8 cellular contexts compared by ENCODE assay signal in the genomic region with DNA sequence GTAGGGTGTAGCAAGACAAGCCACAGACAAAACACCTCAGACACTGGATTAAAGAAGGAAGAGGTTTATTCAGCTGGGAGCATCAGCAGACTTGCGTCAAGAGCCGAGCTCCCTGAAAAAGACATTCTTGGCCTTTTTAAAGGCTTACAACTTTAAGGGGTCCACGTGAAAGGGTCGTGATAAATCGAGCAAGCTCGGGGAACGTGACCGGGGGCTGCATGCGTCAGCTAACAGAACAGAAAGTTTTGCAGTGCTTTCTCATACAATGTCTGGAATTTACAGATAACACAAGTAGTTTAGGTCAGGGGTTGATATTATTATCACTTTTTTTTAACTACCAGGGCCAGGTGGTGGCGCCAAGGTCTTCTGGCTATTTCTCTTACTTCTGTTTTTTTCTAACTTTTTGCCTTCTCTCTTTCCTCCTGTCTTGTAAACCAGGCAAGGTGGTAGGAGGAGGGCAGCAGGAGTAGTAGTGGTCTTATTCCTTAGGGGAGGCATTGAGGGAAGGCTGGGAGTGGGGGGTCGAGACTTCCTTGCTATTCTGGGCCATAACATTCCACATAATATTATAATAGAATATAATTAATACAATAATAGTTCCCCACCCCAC. TPM values are rescaled to one million over a fixed set of nuclear protein-coding genes. Genes with fewer than 3 reads are reported as not detected.
A peak's percentile ranks its signal among the peaks of the same experiment; 100 is the strongest.
DNase-seq lines count a peak whose midpoint lies in the region; ATAC-seq and TF ChIP-seq lines count a peak whose summit lies in the region.

No MANE protein-coding gene starts in this region.

- H3K9me3 ChIP-seq in IMR-90 (ENCODE audit: control insufficient read depth, insufficient read depth, low read length) (no peaks in the 10 kb centered on the region), liver (ENCODE audit: control insufficient read depth in 4 of 4, low read length in 3 of 4) (no peaks in the 10 kb centered on the region)

- dilution Hi-C loops in IMR-90 (cut with HindIII; ENCODE audit: low sequenced_read_pairs, unreplicated experiment) = no loop called here

- peak overlapping the region; percentile 58 for H3K9ac ChIP-seq in IMR-90 (ENCODE audit: low read depth, low read length)
- no peak overlapping the region for H3K9ac ChIP-seq in liver (ENCODE audit: low read depth in 1 of 2, low read length in 2 of 2)

- peak overlapping the region; percentile 100 for H3K4ac ChIP-seq in IMR-90 (ENCODE audit: low read depth, low read length)

- H3K36me3 Mint-ChIP-seq in activated CD8-positive, alpha-beta T cell treated with anti-CD3 and anti-CD28 coated beads, Interleukin-2, amount 10 ng/mL, durations not matched to agents 7 days and 5 days (ENCODE audit: low read depth) = no peaks in the 10 kb centered on the region

- peak overlapping the region; percentile 98 for H2BK120ac ChIP-seq in IMR-90 (ENCODE audit: low read depth, low read length)

- peak overlapping the region; percentile 57 for H4K5ac ChIP-seq in IMR-90 (ENCODE audit: low read depth, low read length)

- no peaks in the 10 kb centered on the region for H3K9me3 Mint-ChIP-seq in activated CD8-positive, alpha-beta T cell treated with anti-CD3 and anti-CD28 coated beads, Interleukin-2, amount 10 ng/mL, durations not matched to agents 7 days and 5 days (ENCODE audit: insufficient read depth)

- no peaks in the 10 kb centered on the region for H3K27me3 Mint-ChIP-seq in activated CD8-positive, alpha-beta T cell treated with anti-CD3 and anti-CD28 coated beads, Interleukin-2, amount 10 ng/mL, durations not matched to agents 7 days and 5 days (ENCODE audit: low read depth)

- H3K27ac ChIP-seq in IMR-90 (ENCODE audit: insufficient read depth, low read length) (peak overlapping the region; percentile 88), liver (ENCODE audit: low read depth in 1 of 2, low read length in 2 of 2) (peak overlapping the region; percentile 82 to 86)

- peak overlapping the region; percentile 100 for H2AK9ac ChIP-seq in IMR-90 (replicated peaks; ENCODE audit: low read depth, low read length, poor library complexity)

- peak overlapping the region; percentile 40; the same call in 1 of the 2 replicates for H3K18ac ChIP-seq in IMR-90 (ENCODE audit: low read depth, low read length)

- peak overlapping the region; percentile 90 for H2AFZ ChIP-seq in IMR-90 (replicated peaks; ENCODE audit: low read length, poor library complexity)

- peak overlapping the region; percentile 42 for H3K4me2 ChIP-seq in IMR-90 (ENCODE audit: low read depth, low read length)

- POLR2A ChIA-PET in IMR-90 (lab: Charles Lee; ENCODE audit: unreplicated experiment) = no interaction called here
- POLR2A ChIA-PET in activated CD8-positive, alpha-beta T cell treated with anti-CD3 and anti-CD28 coated beads, Interleukin-2, amount 10 ng/mL, durations not matched to agents 7 days and 5 days (lab: Charles Lee) = no interaction called here

- intact Hi-C loops in IMR-90 (cut with micrococcal nuclease) = no loop called here

- peak overlapping the region; percentile 63 for H3K56ac ChIP-seq in IMR-90 (ENCODE audit: extremely low read depth, insufficient read depth, low read length)

- H4K91ac ChIP-seq in IMR-90 (ENCODE audit: insufficient read depth, low read depth, low read length) = peak overlapping the region; percentile 91

- peak; percentile 52 for TF ChIP-seq RAD21 in IMR-90 (IDR thresholded peaks at IDR 0.05; ENCODE audit: low read length)
- no peak for TF ChIP-seq RAD21 in liver (IDR thresholded peaks at IDR 0.05)

- H3K4me1 ChIP-seq in IMR-90 (ENCODE audit: control insufficient read depth, insufficient read depth, low read length) (peaks cover 39% of the 10 kb centered on the region), liver (ENCODE audit: control insufficient read depth in 4 of 4, insufficient read depth in 4 of 4, low read length in 3 of 4) (peaks cover 6 to 28% (median 22%) of the 10 kb centered on the region in 4 donors)

- CTCF ChIA-PET in IMR-90 (lab: Yijun Ruan, JAX) = interaction anchor here (0.9 kb wide), 1 partner anchor 16 kb away, joined by 3 read pairs; no protein-coding TSS in a partner anchor
- CTCF ChIA-PET in activated CD8-positive, alpha-beta T cell treated with anti-CD3 and anti-CD28 coated beads, Interleukin-2, amount 10 ng/mL, durations not matched to agents 7 days and 5 days (lab: Charles Lee) = interaction anchor here (0.8 to 1.9 kb wide), 5 partner anchors 15 to 203 kb away, joined by 3 to 6 read pairs (median 4); no protein-coding TSS in a partner anchor

- WGBS in IMR-90 (ENCODE audit: extremely low coverage in 2 of 2, insufficient read length in 1 of 2), 2 experiments = no CpG with 5 or more reads among the region's 11 CpGs
- WGBS in liver = 70% methylated on average over 11 of the region's 11 CpGs

- peak overlapping the region; percentile 89 for H2BK5ac ChIP-seq in IMR-90 (ENCODE audit: low read depth, low read length, poor library complexity, severe bottlenecking)

- H2BK15ac ChIP-seq in IMR-90 (ENCODE audit: low read depth, low read length) = peak overlapping the region; percentile 77; the same call in 2 of the 3 replicates

- H3K4me3 ChIP-seq in IMR-90 (ENCODE audit: insufficient read depth, low read depth, low read length) (no peak overlapping the region), liver (ENCODE audit: low read depth in 1 of 3, low read length in 3 of 3) (no peak overlapping the region)

- no peak for TF ChIP-seq POLR2A in IMR-90 (IDR thresholded peaks at IDR 0.05; ENCODE audit: low read depth, low read length)

- H3K36me3 ChIP-seq in IMR-90 (ENCODE audit: control insufficient read depth, insufficient read depth, low read length) = no peaks in the 10 kb centered on the region
- H3K36me3 ChIP-seq in liver (ENCODE audit: control insufficient read depth in 4 of 4, insufficient read depth in 3 of 4, low read depth in 1 of 4, low read length in 3 of 4) = no peaks in the 10 kb centered on the region

- H3K14ac ChIP-seq in IMR-90 (replicated peaks; ENCODE audit: low read depth, low read length) = peak overlapping the region; percentile 50

- H3K9me1 ChIP-seq in IMR-90 (ENCODE audit: insufficient read depth, low read length) = peaks cover 30% of the 10 kb centered on the region

- no peak overlapping the region for H3K4me3 Mint-ChIP-seq in activated CD8-positive, alpha-beta T cell treated with anti-CD3 and anti-CD28 coated beads, Interleukin-2, amount 10 ng/mL, durations not matched to agents 7 days and 5 days

- H3K27me3 ChIP-seq in IMR-90 (ENCODE audit: control insufficient read depth, insufficient read depth, low read length) (no peaks in the 10 kb centered on the region), liver (ENCODE audit: control insufficient read depth in 4 of 4, insufficient read depth in 4 of 4, low read length in 3 of 4) (no peaks in the 10 kb centered on the region)

- no TSS peak for BruUV-seq in IMR-90 (replicated peaks; lab: Mats Ljungman, UMichigan)

- peak overlapping the region; percentile 92 to 99; a peak in 3 of 4 replicates for H4K8ac ChIP-seq in IMR-90 (ENCODE audit: low read depth in 2 of 2, low read length in 2 of 2)

- peak overlapping the region; percentile 90 for H2AK5ac ChIP-seq in IMR-90 (ENCODE audit: low read depth, low read length)

- H3K27ac Mint-ChIP-seq in activated CD8-positive, alpha-beta T cell treated with anti-CD3 and anti-CD28 coated beads, Interleukin-2, amount 10 ng/mL, durations not matched to agents 7 days and 5 days = peak overlapping the region; percentile 49

- no peaks in the 10 kb centered on the region for H4K20me1 ChIP-seq in IMR-90 (ENCODE audit: insufficient read depth, low read length)

- in situ Hi-C loops in ACHN (cut with HindIII; ENCODE audit: low pct_ligation_motif_present, low pct_unique_long_range_greater_than_20kb, low sequenced_read_pairs) (no loop called here), IMR-90 (cut with MboI; ENCODE audit: low sequenced_read_pairs) (no loop called here)

- ATAC-seq in IMR-90 (ENCODE audit: low read depth) = 0 out of 2 replicates have a peak, but pooled peaks have one; percentile 2
- no peak for ATAC-seq in activated CD8-positive, alpha-beta T cell treated with anti-CD3 and anti-CD28 coated beads, Interleukin-2, amount 10 ng/mL, durations not matched to agents 7 days and 5 days
- no peak for ATAC-seq in HG02623 (IDR thresholded peaks at IDR 0.05; ENCODE audit: unreplicated experiment)

- TF ChIP-seq CTCF in IMR-90 (conservative IDR thresholded peaks at IDR 0.05; ENCODE audit: low read depth, low read length) (peak; percentile 42; the same call in 1 of the 2 replicates), liver (IDR thresholded peaks at IDR 0.05; ENCODE audit: low read depth, low read length, missing input control) (no peak)

- peaks cover 25% of the 10 kb centered on the region for H3K4me1 Mint-ChIP-seq in activated CD8-positive, alpha-beta T cell treated with anti-CD3 and anti-CD28 coated beads, Interleukin-2, amount 10 ng/mL, durations not matched to agents 7 days and 5 days (ENCODE audit: low read depth)

- no peak overlapping the region for H3K23ac ChIP-seq in IMR-90 (ENCODE audit: low read depth, low read length)

- DNase-seq in ACHN = peak; percentile 59
- DNase-seq in IMR-90 = peak; percentile 53
- peak; percentile 47 for DNase-seq in activated CD8-positive, alpha-beta T cell treated with anti-CD3 and anti-CD28 coated beads, Interleukin-2, amount 10 ng/mL, durations not matched to agents 7 days and 5 days
- no peak for DNase-seq in dedifferentiated amniotic fluid mesenchymal stem cell (ENCODE audit: extremely low spot score)
- no peak for DNase-seq in activated T-cell treated with anti-CD3 and anti-CD28 coated beads, Interleukin-2, amount 50 U/mL, for 48 hours
- no peak for DNase-seq in ureter (ENCODE audit: low spot score)

- H2BK20ac ChIP-seq in IMR-90 (ENCODE audit: low read depth, low read length) = peak overlapping the region; percentile 47

- H3K79me1 ChIP-seq in IMR-90 (ENCODE audit: low read depth in 1 of 2, low read length in 2 of 2) = peaks cover 18 to 40% of the 10 kb centered on the region in 2 experiments; a peak in 3 of 4 replicates

RNA-seq across cellular contexts. Expression of a gene that starts 0.6 kb away (rescaled TPM):
- total RNA-seq in IMR-90 (2012; rRNA removed) = 11.8 and 11.9 TPM in 2 replicates
- 22.8 and 28.5 TPM in 2 replicates for polyA plus RNA-seq in IMR-90 (2012; rRNA removed)
- 18.0 and 34.9 TPM in 2 replicates for polyA plus RNA-seq in IMR-90 (2012; cell fraction: cytosol; rRNA removed)
- 29.6 and 66.4 TPM in 2 replicates for polyA plus RNA-seq in IMR-90 (2012; cell fraction: nucleus; rRNA removed; ENCODE audit: low replicate concordance)
- not detected for total RNA-seq in activated CD8-positive, alpha-beta T cell treated with anti-CD3 and anti-CD28 coated beads, Interleukin-2, amount 10 ng/mL, durations not matched to agents 7 days and 5 days
- 1 to 10 TPM; 3.3 to 7.1 TPM for total RNA-seq in liver
- polyA plus RNA-seq in liver = 1 to 10 TPM; 1.6 to 3.6 TPM
- 25.4 TPM for total RNA-seq in ureter

RNA-seq across cellular contexts. Expression of a gene that starts 5.6 kb away (rescaled TPM):
- total RNA-seq in IMR-90 (2012; rRNA removed) = 10.6 and 10.9 TPM in 2 replicates
- 18.8 and 19.2 TPM in 2 replicates for polyA plus RNA-seq in IMR-90 (2012; rRNA removed)
- polyA plus RNA-seq in IMR-90 (2012; cell fraction: cytosol; rRNA removed) = 10.1 and 28.4 TPM in 2 replicates
- polyA plus RNA-seq in IMR-90 (2012; cell fraction: nucleus; rRNA removed; ENCODE audit: low replicate concordance) = 48.5 and 108 TPM in 2 replicates
- 10 to 100 TPM; 27.8 to 29.8 TPM for total RNA-seq in activated CD8-positive, alpha-beta T cell treated with anti-CD3 and anti-CD28 coated beads, Interleukin-2, amount 10 ng/mL, durations not matched to agents 7 days and 5 days
- 10 to 100 TPM; 16.5 to 19.1 TPM for total RNA-seq in liver
- 10 to 100 TPM in 1 of 2 donors, 1 to 10 TPM in 1; 9.2 to 13.6 TPM for polyA plus RNA-seq in liver
- total RNA-seq in ureter = 98.3 TPM

RNA-seq across cellular contexts. Expression of a gene that starts 21.0 kb away (rescaled TPM):
- 80.0 and 85.9 TPM in 2 replicates for total RNA-seq in IMR-90 (2012; rRNA removed)
- 131 and 165 TPM in 2 replicates for polyA plus RNA-seq in IMR-90 (2012; rRNA removed)
- 305 and 345 TPM in 2 replicates for polyA plus RNA-seq in IMR-90 (2012; cell fraction: cytosol; rRNA removed)
- polyA plus RNA-seq in IMR-90 (2012; cell fraction: nucleus; rRNA removed; ENCODE audit: low replicate concordance) = 87.1 and 239 TPM in 2 replicates
- 100 to 1,000 TPM; 146 to 163 TPM for total RNA-seq in activated CD8-positive, alpha-beta T cell treated with anti-CD3 and anti-CD28 coated beads, Interleukin-2, amount 10 ng/mL, durations not matched to agents 7 days and 5 days
- 10 to 100 TPM; 61.2 to 89.8 TPM for total RNA-seq in liver
- 100 to 1,000 TPM; 122 to 148 TPM for polyA plus RNA-seq in liver
- 172 TPM for total RNA-seq in ureter

RNA-seq across cellular contexts. Expression of a gene that starts 29.3 kb away (rescaled TPM):
- total RNA-seq in IMR-90 (2012; rRNA removed) = 25.3 and 30.8 TPM in 2 replicates
- 117 and 148 TPM in 2 replicates for polyA plus RNA-seq in IMR-90 (2012; rRNA removed)
- 31.2 and 68.1 TPM in 2 replicates for polyA plus RNA-seq in IMR-90 (2012; cell fraction: cytosol; rRNA removed)
- polyA plus RNA-seq in IMR-90 (2012; cell fraction: nucleus; rRNA removed; ENCODE audit: low replicate concordance) = 905 and 2,934 TPM in 2 replicates
- total RNA-seq in activated CD8-positive, alpha-beta T cell treated with anti-CD3 and anti-CD28 coated beads, Interleukin-2, amount 10 ng/mL, durations not matched to agents 7 days and 5 days = 100 to 1,000 TPM; 238 to 263 TPM
- 10 to 100 TPM; 32.2 to 96.1 TPM for total RNA-seq in liver
- polyA plus RNA-seq in liver = 10 to 100 TPM; 42.6 to 46.4 TPM
- 134 TPM for total RNA-seq in ureter

Comparison
In these comparisons a context has a peak if more than half of its experiments do, and no peak if none do; other contexts are left out.
1. DNase-seq: peak in ACHN (single experiment), IMR-90 (single experiment) and activated CD8-positive, alpha-beta T cell treated with anti-CD3 and anti-CD28 coated beads, Interleukin-2, amount 10 ng/mL, durations not matched to agents 7 days and 5 days (single experiment); none in dedifferentiated amniotic fluid mesenchymal stem cell (single experiment), activated T-cell treated with anti-CD3 and anti-CD28 coated beads, Interleukin-2, amount 50 U/mL, for 48 hours (0 of 2) and ureter (single experiment).
2. RNA of a gene that starts 0.6 kb away (total RNA-seq): 25.4 TPM in ureter (single experiment), 11.8 to 11.9 TPM in IMR-90 and 3.3 to 7.1 TPM in liver; not detected in activated CD8-positive, alpha-beta T cell treated with anti-CD3 and anti-CD28 coated beads, Interleukin-2, amount 10 ng/mL, durations not matched to agents 7 days and 5 days; every median in the first group is over 4 times any median in the second.